In the genomic region with DNA sequence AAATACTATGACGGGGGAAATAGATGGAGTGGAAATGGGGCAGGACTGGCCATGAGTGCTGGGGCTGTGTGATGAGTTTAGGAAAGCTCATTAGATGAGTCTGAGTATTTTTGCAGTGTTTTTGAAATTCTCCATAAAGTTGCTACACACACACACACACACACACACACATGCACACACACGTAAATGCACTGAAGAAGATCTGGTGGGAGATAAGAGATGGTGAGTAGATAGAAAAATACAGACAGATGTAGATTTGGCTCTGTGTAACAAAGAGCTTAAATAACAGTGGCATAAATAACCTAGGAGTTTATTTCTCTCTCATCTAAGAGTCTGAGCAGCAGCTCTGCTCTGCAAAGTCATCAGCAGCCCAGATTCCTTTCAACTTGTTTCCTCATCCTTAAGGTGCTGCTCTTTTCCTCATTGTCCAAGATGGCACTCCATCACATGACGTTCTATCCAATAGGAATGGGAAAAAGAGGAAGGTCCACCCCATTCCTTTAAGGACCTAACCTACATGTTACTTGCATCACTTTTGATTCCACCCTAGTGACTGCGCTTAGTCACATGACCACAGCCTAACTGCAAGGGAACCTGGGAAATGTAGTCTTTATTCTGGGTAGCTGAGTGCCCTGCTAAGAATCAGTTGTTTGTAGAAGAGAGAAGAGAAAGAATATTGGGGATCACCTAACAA, we compare ENCODE assay signal across 8 cellular contexts.
DNase-seq lines count a peak whose midpoint lies in the region; ATAC-seq lines count a peak whose summit lies in the region.

No MANE protein-coding gene starts in this region.

- peaks cover 45% of the 10 kb centered on the region for H3K27me3 Mint-ChIP-seq in activated naive CD8-positive, alpha-beta T cell treated with anti-CD3 and anti-CD28 coated beads, Interleukin-2, amount 10 ng/mL, durations not matched to agents 7 days and 5 days
- H3K27me3 Mint-ChIP-seq in activated naive CD8-positive, alpha-beta T cell treated with anti-CD3 and anti-CD28 coated beads for 36 hours, result peaks cover 31% of the 10 kb centered on the region
- peaks cover 5 to 26% of the 10 kb centered on the region in 2 donors for H3K27me3 Mint-ChIP-seq in CD8-positive, alpha-beta memory T cell

- H3K4me1 Mint-ChIP-seq in activated naive CD8-positive, alpha-beta T cell treated with anti-CD3 and anti-CD28 coated beads, Interleukin-2, amount 10 ng/mL, durations not matched to agents 7 days and 5 days, result peaks cover 14% of the 10 kb centered on the region
- no peaks in the 10 kb centered on the region for H3K4me1 Mint-ChIP-seq in activated naive CD8-positive, alpha-beta T cell treated with anti-CD3 and anti-CD28 coated beads for 36 hours
- H3K4me1 Mint-ChIP-seq in CD8-positive, alpha-beta memory T cell, result peaks cover 0 to 6% (median 0%) of the 10 kb centered on the region in 3 donors

- H3K4me3 Mint-ChIP-seq in activated naive CD8-positive, alpha-beta T cell treated with anti-CD3 and anti-CD28 coated beads, Interleukin-2, amount 10 ng/mL, durations not matched to agents 7 days and 5 days, result no peak overlapping the region
- H3K4me3 Mint-ChIP-seq in activated naive CD8-positive, alpha-beta T cell treated with anti-CD3 and anti-CD28 coated beads for 36 hours, result no peak overlapping the region
- H3K4me3 Mint-ChIP-seq in CD8-positive, alpha-beta memory T cell, result no peak overlapping the region

- POLR2A ChIA-PET in activated naive CD8-positive, alpha-beta T cell treated with anti-CD3 and anti-CD28 coated beads, Interleukin-2, amount 10 ng/mL, durations not matched to agents 7 days and 5 days (lab: Charles Lee), result interaction anchor here (0.6 kb wide), 1 partner anchor 756 kb away, joined by 3 read pairs; no protein-coding TSS in a partner anchor
- POLR2A ChIA-PET in CD8-positive, alpha-beta memory T cell (lab: Charles Lee), result no interaction called here

- H3K4me3 ChIP-seq in CD8-positive, alpha-beta memory T cell (ENCODE audit: low read length), result no peak overlapping the region

- H3K27ac Mint-ChIP-seq in activated naive CD8-positive, alpha-beta T cell treated with anti-CD3 and anti-CD28 coated beads, Interleukin-2, amount 10 ng/mL, durations not matched to agents 7 days and 5 days, result no peak overlapping the region
- H3K27ac Mint-ChIP-seq in activated naive CD8-positive, alpha-beta T cell treated with anti-CD3 and anti-CD28 coated beads for 36 hours, result no peak overlapping the region
- no peak overlapping the region for H3K27ac Mint-ChIP-seq in CD8-positive, alpha-beta memory T cell

- intact Hi-C loops in sciatic nerve (cut with DNase I), result no loop called here

- no peaks in the 10 kb centered on the region for H3K4me1 ChIP-seq in CD8-positive, alpha-beta memory T cell (ENCODE audit: insufficient read depth, low read length)

- no peaks in the 10 kb centered on the region for H3K27me3 ChIP-seq in CD8-positive, alpha-beta memory T cell (ENCODE audit: insufficient read depth, low read length, poor library complexity, severe bottlenecking)

- H3K27ac ChIP-seq in epithelial cell of prostate, result peak overlapping the region; percentile 59
- no peak overlapping the region for H3K27ac ChIP-seq in CD8-positive, alpha-beta memory T cell (ENCODE audit: low read depth, low read length)

- peak; percentile 52 for ATAC-seq in activated naive CD8-positive, alpha-beta T cell treated with anti-CD3 and anti-CD28 coated beads, Interleukin-2, amount 10 ng/mL, durations not matched to agents 7 days and 5 days (ENCODE audit: low read depth)
- ATAC-seq in sciatic nerve, result peak; percentile 59
- no peak for ATAC-seq in HG03342 (IDR thresholded peaks at IDR 0.05; ENCODE audit: unreplicated experiment)
- no peak for ATAC-seq in HG02642 (IDR thresholded peaks at IDR 0.05; ENCODE audit: poor library complexity, unreplicated experiment)

- H3K36me3 ChIP-seq in CD8-positive, alpha-beta memory T cell (ENCODE audit: insufficient read depth, low read length), result no peaks in the 10 kb centered on the region

- no peaks in the 10 kb centered on the region for H3K9me3 ChIP-seq in CD8-positive, alpha-beta memory T cell (ENCODE audit: low read length)

- H3K36me3 Mint-ChIP-seq in activated naive CD8-positive, alpha-beta T cell treated with anti-CD3 and anti-CD28 coated beads, Interleukin-2, amount 10 ng/mL, durations not matched to agents 7 days and 5 days, result no peaks in the 10 kb centered on the region
- no peaks in the 10 kb centered on the region for H3K36me3 Mint-ChIP-seq in activated naive CD8-positive, alpha-beta T cell treated with anti-CD3 and anti-CD28 coated beads for 36 hours
- no peaks in the 10 kb centered on the region for H3K36me3 Mint-ChIP-seq in CD8-positive, alpha-beta memory T cell

- CTCF ChIA-PET in CD8-positive, alpha-beta memory T cell (lab: Charles Lee), result no interaction called here

- no peaks in the 10 kb centered on the region for H3K9me3 Mint-ChIP-seq in activated naive CD8-positive, alpha-beta T cell treated with anti-CD3 and anti-CD28 coated beads, Interleukin-2, amount 10 ng/mL, durations not matched to agents 7 days and 5 days
- no peaks in the 10 kb centered on the region for H3K9me3 Mint-ChIP-seq in activated naive CD8-positive, alpha-beta T cell treated with anti-CD3 and anti-CD28 coated beads for 36 hours
- no peaks in the 10 kb centered on the region for H3K9me3 Mint-ChIP-seq in CD8-positive, alpha-beta memory T cell

- no peak for DNase-seq in activated naive CD8-positive, alpha-beta T cell treated with anti-CD3 and anti-CD28 coated beads, Interleukin-2, amount 10 ng/mL, durations not matched to agents 7 days and 5 days
- DNase-seq in activated naive CD8-positive, alpha-beta T cell treated with anti-CD3 and anti-CD28 coated beads for 36 hours, result no peak
- peak; percentile 87 for DNase-seq in NCI-H524 treated with DMSO at 0.1 percent for 48 hours (lab: John Stamatoyannopoulos, UW)
- no peak for DNase-seq in epithelial cell of prostate (ENCODE audit: low read depth, low spot score)
- no peak for DNase-seq in sciatic nerve (ENCODE audit: low spot score)
- DNase-seq in CD8-positive, alpha-beta memory T cell, result no peak

Comparison
In these comparisons a context has a peak if more than half of its experiments do, and no peak if none do; other contexts are left out.
1. ATAC-seq: peak in activated naive CD8-positive, alpha-beta T cell treated with anti-CD3 and anti-CD28 coated beads, Interleukin-2, amount 10 ng/mL, durations not matched to agents 7 days and 5 days (single experiment) and sciatic nerve (single experiment); none in HG03342 (single experiment) and HG02642 (single experiment).